In genomic region chr1:28648493-28649238, GRCh38 we compare ENCODE assay signal across 1 cellular context.
TF ChIP-seq lines count a peak whose summit lies in the region.

Gene RNU11 (plus strand): TSS chr1:28648600.

TF ChIP-seq in K562, 482 proteins besides CTCF, POLR2A, EP300 and RAD21 (continued from another document and continues in another):
- TF ChIP-seq MGA (IDR thresholded peaks at IDR 0.05) (no peak), ATF3 (IDR thresholded peaks at IDR 0.05) (peak; percentile 32), ATF3 (CRISPR knock-in tag; conservative IDR thresholded peaks at IDR 0.05) (peak; percentile 99), ZBTB2 (IDR thresholded peaks at IDR 0.05) (peak; percentile 92), MTA3 (IDR thresholded peaks at IDR 0.05; ENCODE audit: borderline replicate concordance) (peak; percentile 99), ETV6 (IDR thresholded peaks at IDR 0.05; ENCODE audit: borderline replicate concordance in 1 of 2, low read depth in 2 of 2, low read length in 1 of 2) (peak; percentile 79 to 94), ETV6 (CRISPR knock-in tag; IDR thresholded peaks at IDR 0.05; ENCODE audit: borderline replicate concordance) (peak; percentile 85), EGR1 (conservative IDR thresholded peaks at IDR 0.05) (peak; percentile 77), IRF2 (CRISPR knock-in tag; IDR thresholded peaks at IDR 0.05) (no peak; the same call in 1 of the 2 replicates), ZNF707 (CRISPR knock-in tag; conservative IDR thresholded peaks at IDR 0.05) (peak; percentile 62; the same call in 1 of the 2 replicates), RBM25 (IDR thresholded peaks at IDR 0.05; ENCODE audit: low read depth, low read length, severe bottlenecking) (no peak), RNF2 (IDR thresholded peaks at IDR 0.05) (peak; percentile 100), ZBTB40 (IDR thresholded peaks at IDR 0.05) (peak; percentile 48; the same call in 1 of the 2 replicates), ZBTB40 (CRISPR knock-in tag; IDR thresholded peaks at IDR 0.05) (peak; percentile 80), SMARCA5 (IDR thresholded peaks at IDR 0.05) (no peak), MAFG (tag; conservative IDR thresholded peaks at IDR 0.05) (peak; percentile 10; the same call in 1 of the 2 replicates), RFX5 (IDR thresholded peaks at IDR 0.05; ENCODE audit: low read depth, low read length) (peak; percentile 77), MTA2 (IDR thresholded peaks at IDR 0.05; ENCODE audit: low read depth) (peak; percentile 74), NONO (IDR thresholded peaks at IDR 0.05; ENCODE audit: low read depth in 2 of 2, low read length in 1 of 2) (peak; percentile 94 to 99), ZNF436 (CRISPR knock-in tag; IDR thresholded peaks at IDR 0.05) (peak; percentile 98), HNRNPH1 (optimal IDR thresholded peaks at IDR 0.05; ENCODE audit: low read depth, low read length) (no peak), ZNF431 (CRISPR knock-in tag; IDR thresholded peaks at IDR 0.05) (peak; percentile 92), NFIX (CRISPR knock-in tag; IDR thresholded peaks at IDR 0.05; ENCODE audit: low read depth) (0 out of 2 replicates have a peak, but pooled peaks have one; percentile 31), JUND (IDR thresholded peaks at IDR 0.05; ENCODE audit: borderline replicate concordance, low read depth, low read length) (peak; percentile 90), JUND (tag; IDR thresholded peaks at IDR 0.05; ENCODE audit: borderline replicate concordance, low read depth, low read length) (no peak; the same call in 2 of the 3 replicates), MEIS2 (IDR thresholded peaks at IDR 0.05; ENCODE audit: partially characterized antibody) (no peak), SAFB (IDR thresholded peaks at IDR 0.05; ENCODE audit: borderline replicate concordance, low read depth, low read length) (peak; percentile 88), MLLT1 (IDR thresholded peaks at IDR 0.05) (peak; percentile 99 to 100), FOXA3 (CRISPR knock-in tag; conservative IDR thresholded peaks at IDR 0.05 in 1 of 2, IDR thresholded peaks at IDR 0.05 in 1 of 2) (peak; percentile 75 to 89), ZNF79 (CRISPR knock-in tag; IDR thresholded peaks at IDR 0.05; ENCODE audit: low read depth) (peak; percentile 47; the same call in 1 of the 2 replicates), E2F1 (CRISPR knock-in tag; IDR thresholded peaks at IDR 0.05) (peak; percentile 95), STAT5A (IDR thresholded peaks at IDR 0.05; ENCODE audit: borderline replicate concordance, low read length) (peak; percentile 94)
